ENCODE assay signal across 15 cellular contexts in the genomic region with DNA sequence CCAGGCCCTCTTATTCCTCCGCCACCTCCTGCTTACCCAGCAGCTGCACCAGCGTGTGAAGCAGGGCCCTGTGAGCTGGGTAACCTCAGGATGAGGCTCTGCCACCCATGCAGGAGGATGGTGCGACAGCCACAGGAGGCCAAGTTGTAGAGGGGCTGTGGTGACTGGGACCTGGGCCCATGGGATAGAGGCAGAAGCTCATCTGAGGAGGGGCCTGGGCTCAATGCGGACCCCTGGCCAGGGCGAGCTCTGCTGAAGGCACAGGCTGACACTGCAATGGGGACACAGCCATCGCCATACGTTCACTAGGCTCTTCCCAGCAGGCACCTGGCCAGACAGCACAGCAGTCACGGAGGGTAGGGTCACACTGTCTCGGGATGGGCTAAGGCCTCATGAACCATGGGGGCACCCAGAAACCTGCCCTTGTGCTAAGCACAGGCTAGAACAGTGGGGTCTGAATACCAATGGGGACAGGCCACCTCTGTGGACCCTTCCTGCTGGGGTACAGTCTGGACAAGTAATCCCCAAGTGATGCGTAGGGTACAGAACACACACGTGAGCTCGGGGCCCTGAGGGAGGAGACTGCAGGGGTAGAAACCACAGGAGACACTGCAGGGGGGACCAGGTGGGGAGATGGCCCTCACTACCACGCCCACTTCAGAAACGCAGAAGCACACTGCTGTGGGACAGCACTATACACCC. TPM values are rescaled to one million over a fixed set of nuclear protein-coding genes. Genes with fewer than 3 reads are reported as not detected.
DNase-seq lines count a peak whose midpoint lies in the region; ATAC-seq and TF ChIP-seq lines count a peak whose summit lies in the region.
"Had no signal": no experiment of that assay in that cellular context is flagged by ENCODE, and none has a peak within 500 bp of the region (broad histone marks: within the 10 kb centered on the region; RNA-seq: fewer than 3 reads in every experiment).

No MANE protein-coding gene starts in this region.

- H3K4me3 ChIP-seq in colonic mucosa (no peak overlapping the region), thymus (ENCODE audit: low read length) (no peak overlapping the region)

- no peaks in the 10 kb centered on the region for H3K27me3 Mint-ChIP-seq in natural killer cell (ENCODE audit: low read depth in 2 of 2)
- H3K27me3 Mint-ChIP-seq in natural killer cell treated with Interleukin-12 subunit alpha and Interleukin-12 subunit beta and Interleukin-15 and Interleukin-18, amount 100 ng/mL, for 72 hours = no peaks in the 10 kb centered on the region

- H3K4me3 Mint-ChIP-seq in natural killer cell = no peak overlapping the region
- no peak overlapping the region for H3K4me3 Mint-ChIP-seq in natural killer cell treated with Interleukin-12 subunit alpha and Interleukin-12 subunit beta and Interleukin-15 and Interleukin-18, amount 100 ng/mL, for 72 hours
- H3K4me3 Mint-ChIP-seq: H9 had no signal

- DNase-seq in natural killer cell (peak; percentile 10), colonic mucosa (peak; percentile 2), mucosa of gallbladder (ENCODE audit: low spot score) (peak; percentile 7), NCI-H1048 (lab: John Stamatoyannopoulos, UW) (no peak), HT-29 (ENCODE audit: low spot score) (no peak)
- no peak for DNase-seq in natural killer cell treated with Interleukin-12 subunit alpha and Interleukin-12 subunit beta and Interleukin-15 and Interleukin-18, amount 100 ng/mL, for 72 hours (ENCODE audit: low spot score)
- DNase-seq: COR-L47, DMS53, H9, NCI-H1417, NCI-H2029 treated with DMSO at 0.1 percent for 48 hours, NCI-H510A treated with DMSO at 0.1 percent for 48 hours had no signal

- TF ChIP-seq CTCF in natural killer cell (IDR thresholded peaks at IDR 0.05) (no peak), colonic mucosa (IDR thresholded peaks at IDR 0.05) (no peak)

- intact Hi-C loops in natural killer cell (cut with micrococcal nuclease) = no loop called here
- intact Hi-C loops in colonic mucosa (cut with DNase I) = no loop called here

- H3K4me1 ChIP-seq in colonic mucosa = no peaks in the 10 kb centered on the region
- H3K4me1 ChIP-seq in thymus (ENCODE audit: control insufficient read depth, insufficient read depth, low read length) = peaks cover 26% of the 10 kb centered on the region

- H3K27me3 ChIP-seq in colonic mucosa (no peaks in the 10 kb centered on the region), thymus (ENCODE audit: control insufficient read depth, insufficient read depth) (no peaks in the 10 kb centered on the region)

- no peak overlapping the region for H3K9ac ChIP-seq in colonic mucosa (ENCODE audit: low read depth in 2 of 2, low read length in 2 of 2)

- H3K9me3 ChIP-seq in colonic mucosa (no peaks in the 10 kb centered on the region), thymus (ENCODE audit: control insufficient read depth) (no peaks in the 10 kb centered on the region)

- ATAC-seq in natural killer cell = no peak
- no peak for ATAC-seq in natural killer cell treated with Interleukin-12 subunit alpha and Interleukin-12 subunit beta and Interleukin-15 and Interleukin-18, amount 100 ng/mL, for 72 hours
- no peak for ATAC-seq in HG02870 (IDR thresholded peaks at IDR 0.05; ENCODE audit: unreplicated experiment)
- ATAC-seq: Panc1 had no signal

- H3K27ac Mint-ChIP-seq in natural killer cell = no peak overlapping the region
- no peak overlapping the region for H3K27ac Mint-ChIP-seq in natural killer cell treated with Interleukin-12 subunit alpha and Interleukin-12 subunit beta and Interleukin-15 and Interleukin-18, amount 100 ng/mL, for 72 hours

- peaks cover 0 to 6% of the 10 kb centered on the region in 2 donors for H3K4me1 Mint-ChIP-seq in natural killer cell
- H3K4me1 Mint-ChIP-seq in natural killer cell treated with Interleukin-12 subunit alpha and Interleukin-12 subunit beta and Interleukin-15 and Interleukin-18, amount 100 ng/mL, for 72 hours (ENCODE audit: low read depth in 2 of 2) = peaks cover 3 to 6% of the 10 kb centered on the region in 2 donors

- 82% methylated on average over 14 of the region's 14 CpGs for WGBS in thymus

- H3K36me3 ChIP-seq in colonic mucosa (no peaks in the 10 kb centered on the region), thymus (ENCODE audit: control insufficient read depth, insufficient read depth) (peaks cover 18% of the 10 kb centered on the region)

- H3K36me3 Mint-ChIP-seq in natural killer cell = no peaks in the 10 kb centered on the region
- no peaks in the 10 kb centered on the region for H3K36me3 Mint-ChIP-seq in natural killer cell treated with Interleukin-12 subunit alpha and Interleukin-12 subunit beta and Interleukin-15 and Interleukin-18, amount 100 ng/mL, for 72 hours

- no peak overlapping the region for H3K27ac ChIP-seq in colonic mucosa
- H3K27ac ChIP-seq in thymus (ENCODE audit: low read depth) = peak overlapping the region; percentile 8

- no peaks in the 10 kb centered on the region for H3K9me3 Mint-ChIP-seq in natural killer cell
- no peaks in the 10 kb centered on the region for H3K9me3 Mint-ChIP-seq in natural killer cell treated with Interleukin-12 subunit alpha and Interleukin-12 subunit beta and Interleukin-15 and Interleukin-18, amount 100 ng/mL, for 72 hours
- H3K9me3 Mint-ChIP-seq: H9 had no signal

RNA-seq across cellular contexts. Expression of a gene that starts 35.3 kb away (rescaled TPM):
- 1 to 10 TPM; 5.1 to 5.3 (median 5.3) TPM for total RNA-seq in natural killer cell
- 10 to 100 TPM in 1 of 2 donors, 1 to 10 TPM in 1; 9.7 to 17.9 TPM for total RNA-seq in natural killer cell treated with Interleukin-12 subunit alpha and Interleukin-12 subunit beta and Interleukin-15 and Interleukin-18, amount 100 ng/mL, for 72 hours
- 10 to 100 TPM in 1 of 2 donors, 1 to 10 TPM in 1; 4.4 to 10.2 TPM for total RNA-seq in colonic mucosa
- total RNA-seq in mucosa of gallbladder = 6.2 TPM
- 11.2 TPM for polyA plus RNA-seq in thymus
- total RNA-seq in HT-29 (2014; rRNA removed; shearing (Covaris generic)) = 96.1 and 115 TPM in 2 replicates

RNA-seq across cellular contexts. Expression of a gene that starts 35.3 kb away (rescaled TPM):
- 10 to 100 TPM in 2 of 3 donors, 1 to 10 TPM in 1; 6.4 to 12.5 (median 11.7) TPM for total RNA-seq in natural killer cell
- total RNA-seq in natural killer cell treated with Interleukin-12 subunit alpha and Interleukin-12 subunit beta and Interleukin-15 and Interleukin-18, amount 100 ng/mL, for 72 hours = 10 to 100 TPM; 11.2 to 26.3 TPM
- 10 to 100 TPM in 1 of 2 donors, 1 to 10 TPM in 1; 9.7 to 14.1 TPM for total RNA-seq in colonic mucosa
- 18.4 TPM for total RNA-seq in mucosa of gallbladder
- polyA plus RNA-seq in thymus = 20.8 TPM
- 37.9 and 42.8 TPM in 2 replicates for total RNA-seq in HT-29 (2014; rRNA removed; shearing (Covaris generic))

RNA-seq across cellular contexts. Expression of a gene that starts 58.8 kb away (rescaled TPM):
- total RNA-seq in natural killer cell (1 to 10 TPM; 2.0 to 4.6 (median 3.2) TPM), colonic mucosa (1 to 10 TPM in 1 of 2 donors, under 1 TPM in 1; 0.80 to 1.9 TPM), mucosa of gallbladder (3.9 TPM)
- 1 to 10 TPM; 1.1 to 2.9 TPM for total RNA-seq in natural killer cell treated with Interleukin-12 subunit alpha and Interleukin-12 subunit beta and Interleukin-15 and Interleukin-18, amount 100 ng/mL, for 72 hours
- polyA plus RNA-seq in thymus = 0.96 TPM
- not detected in 2 replicates for total RNA-seq in HT-29 (2014; rRNA removed; shearing (Covaris generic))

Comparison
In these comparisons a context has a peak if more than half of its experiments do, and no peak if none do; other contexts are left out.
1. DNase-seq: peak in natural killer cell (single experiment), colonic mucosa (single experiment) and mucosa of gallbladder (single experiment); none in natural killer cell treated with Interleukin-12 subunit alpha and Interleukin-12 subunit beta and Interleukin-15 and Interleukin-18, amount 100 ng/mL, for 72 hours (single experiment), NCI-H1048 (single experiment) and HT-29 (single experiment).